In the genomic region with DNA sequence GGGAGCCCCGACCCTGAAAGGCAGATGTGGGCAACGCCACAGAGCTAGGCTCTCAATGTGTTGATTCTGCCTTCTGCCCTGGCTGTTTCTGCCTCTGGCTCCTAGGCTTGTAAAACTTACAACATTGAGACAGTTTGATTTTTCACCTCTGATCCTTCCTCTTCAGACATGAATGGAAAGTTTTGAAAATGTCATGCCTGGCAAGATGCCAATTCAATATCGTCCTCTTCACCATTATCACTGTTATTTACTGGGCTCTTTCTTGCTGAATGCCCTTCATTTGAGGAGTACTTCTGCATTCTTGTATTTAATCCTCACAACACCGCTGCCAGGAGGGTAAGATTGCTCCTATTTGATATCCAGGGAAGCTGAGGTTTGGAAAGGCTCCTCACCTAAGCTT, we compare ENCODE assay signal across 13 cellular contexts. TPM values are rescaled to one million over a fixed set of nuclear protein-coding genes. Genes with fewer than 3 reads are reported as not detected.
DNase-seq lines count a peak whose midpoint lies in the region; ATAC-seq and TF ChIP-seq lines count a peak whose summit lies in the region.
"Had no signal": no experiment of that assay in that cellular context is flagged by ENCODE, and none has a peak within 500 bp of the region (broad histone marks: within the 10 kb centered on the region; RNA-seq: fewer than 3 reads in every experiment).

No MANE protein-coding gene starts in this region.

- no peak for ATAC-seq in GM19035 (IDR thresholded peaks at IDR 0.05; ENCODE audit: unreplicated experiment)
- no peak for ATAC-seq in HG02759 (IDR thresholded peaks at IDR 0.05; ENCODE audit: unreplicated experiment)
- no peak for ATAC-seq in GM21717 (IDR thresholded peaks at IDR 0.05; ENCODE audit: unreplicated experiment)

- peak; percentile 51 for DNase-seq in NCI-H2227 (lab: John Stamatoyannopoulos, UW; ENCODE audit: unreplicated experiment)
- DNase-seq in dermis blood vessel endothelial cell, result peak; percentile 11
- DNase-seq in mesothelial cell of epicardium (ENCODE audit: low spot score in 2 of 2, unreplicated experiment in 2 of 2), result no peak
- peak in 1 of 49 donors; percentile 16 for DNase-seq in substantia nigra (lab: John Stamatoyannopoulos, UW)
- DNase-seq in retina, result no peak

- no peak overlapping the region for H3K4me3 Mint-ChIP-seq in mesothelial cell of epicardium
- H3K4me3 Mint-ChIP-seq: effector memory CD8-positive, alpha-beta T cell; stimulated activated effector memory CD8-positive, alpha-beta T cell treated with anti-CD3 and anti-CD28 coated beads, Interleukin-12 subunit alpha, Interleukin-12 subunit beta, amount 100 ng/mL, for 72 hours; T-helper 17 cell had no signal

- peak overlapping the region; percentile 80 for H3K27ac ChIP-seq in substantia nigra (ENCODE audit: low read depth, low read length, poor library complexity, severe bottlenecking)
- H3K27ac ChIP-seq: pancreas had no signal

- H3K4me1 Mint-ChIP-seq in mesothelial cell of epicardium, result peaks cover 25% of the 10 kb centered on the region
- H3K4me1 Mint-ChIP-seq: stimulated activated effector memory CD8-positive, alpha-beta T cell treated with anti-CD3 and anti-CD28 coated beads, Interleukin-12 subunit alpha, Interleukin-12 subunit beta, amount 100 ng/mL, for 72 hours; T-helper 17 cell had no signal

- TF ChIP-seq CTCF in mesothelial cell of epicardium (IDR thresholded peaks at IDR 0.05; ENCODE audit: unreplicated experiment), result no peak

- no peaks in the 10 kb centered on the region for H3K27me3 Mint-ChIP-seq in mesothelial cell of epicardium (ENCODE audit: low read depth)

- peak overlapping the region; percentile 20 for H3K27ac Mint-ChIP-seq in mesothelial cell of epicardium
- H3K27ac Mint-ChIP-seq: effector memory CD8-positive, alpha-beta T cell; stimulated activated effector memory CD8-positive, alpha-beta T cell treated with anti-CD3 and anti-CD28 coated beads, Interleukin-12 subunit alpha, Interleukin-12 subunit beta, amount 100 ng/mL, for 72 hours; T-helper 17 cell had no signal

- H3K36me3 Mint-ChIP-seq in mesothelial cell of epicardium, result no peaks in the 10 kb centered on the region
- H3K36me3 Mint-ChIP-seq: stimulated activated effector memory CD8-positive, alpha-beta T cell treated with anti-CD3 and anti-CD28 coated beads, Interleukin-12 subunit alpha, Interleukin-12 subunit beta, amount 100 ng/mL, for 72 hours had no signal

- H3K9me3 Mint-ChIP-seq in mesothelial cell of epicardium, result no peaks in the 10 kb centered on the region
- H3K9me3 Mint-ChIP-seq: effector memory CD8-positive, alpha-beta T cell; stimulated activated effector memory CD8-positive, alpha-beta T cell treated with anti-CD3 and anti-CD28 coated beads, Interleukin-12 subunit alpha, Interleukin-12 subunit beta, amount 100 ng/mL, for 72 hours had no signal

RNA-seq across cellular contexts. Expression of gene FGF1, which starts 12.6 kb away (rescaled TPM):
- 0.19 and 0.85 TPM in 2 replicates for total RNA-seq in dermis blood vessel endothelial cell
- total RNA-seq in mesothelial cell of epicardium, result 0.07 TPM in 1 of 3 replicates, not detected in the others
- total RNA-seq: HT-29, T-helper 17 cell had no signal

Comparison
In these comparisons a context has a peak if more than half of its experiments do, and no peak if none do; other contexts are left out.
1. DNase-seq: peak in NCI-H2227 (single experiment) and dermis blood vessel endothelial cell (single experiment); none in mesothelial cell of epicardium (0 of 2) and retina (single experiment).